Comparison of ENCODE assay signal across 14 cellular contexts in genomic region chr17:17703608-17703919, GRCh38.
"Had no signal": no experiment of that assay in that cellular context is flagged by ENCODE, and none has a peak within 500 bp of the region (broad histone marks: within the 10 kb centered on the region; RNA-seq: fewer than 3 reads in every experiment).

No MANE protein-coding gene starts in this region.

- H3K27me3 Mint-ChIP-seq: activated CD8-positive, alpha-beta T cell treated with anti-CD3 and anti-CD28 coated beads for 36 hours; activated naive CD8-positive, alpha-beta T cell treated with anti-CD3 and anti-CD28 coated beads, Interleukin-2, amount 10 ng/mL, durations not matched to agents 7 days and 5 days; stimulated activated naive CD8-positive, alpha-beta T cell treated with anti-CD3 and anti-CD28 coated beads, Interleukin-15, Interleukin-2, amounts not matched to agents 100 ng/mL and 50 ng/mL, for 24 hours had no signal

- H3K9me3 Mint-ChIP-seq: activated CD8-positive, alpha-beta T cell treated with anti-CD3 and anti-CD28 coated beads for 36 hours; activated naive CD8-positive, alpha-beta T cell treated with anti-CD3 and anti-CD28 coated beads, Interleukin-2, amount 10 ng/mL, durations not matched to agents 7 days and 5 days; natural killer cell; stimulated activated naive CD8-positive, alpha-beta T cell treated with anti-CD3 and anti-CD28 coated beads, Interleukin-15, Interleukin-2, amounts not matched to agents 100 ng/mL and 50 ng/mL, for 24 hours; WTC11 had no signal

- H3K27me3 ChIP-seq: suprapubic skin, upper lobe of right lung had no signal

- H3K4me3 Mint-ChIP-seq: activated CD8-positive, alpha-beta T cell treated with anti-CD3 and anti-CD28 coated beads for 36 hours; activated naive CD8-positive, alpha-beta T cell treated with anti-CD3 and anti-CD28 coated beads, Interleukin-2, amount 10 ng/mL, durations not matched to agents 7 days and 5 days; natural killer cell; stimulated activated naive CD8-positive, alpha-beta T cell treated with anti-CD3 and anti-CD28 coated beads, Interleukin-15, Interleukin-2, amounts not matched to agents 100 ng/mL and 50 ng/mL, for 24 hours; WTC11 had no signal

- DNase-seq: activated CD4-positive, alpha-beta T cell treated with anti-CD3 and anti-CD28 coated beads for 4 hours; activated CD8-positive, alpha-beta memory T cell treated with anti-CD3 and anti-CD28 coated beads, Interleukin-2, amount 50 U/mL, for 4 hours; activated CD8-positive, alpha-beta T cell treated with anti-CD3 and anti-CD28 coated beads for 36 hours; activated gamma-delta T cell; activated naive CD8-positive, alpha-beta T cell treated with anti-CD3 and anti-CD28 coated beads, Interleukin-2, amount 10 ng/mL, durations not matched to agents 7 days and 5 days; activated T-cell treated with anti-CD3 and anti-CD28 coated beads, Interleukin-2, amount 50 U/mL, for 48 hours; anterior cingulate cortex; natural killer cell; T-helper 2 cell; upper lobe of right lung had no signal

- H3K9me3 ChIP-seq: left ventricle myocardium inferior, suprapubic skin, upper lobe of right lung had no signal

- H3K36me3 ChIP-seq: left ventricle myocardium inferior, upper lobe of right lung had no signal

- H3K36me3 Mint-ChIP-seq: natural killer cell, WTC11 had no signal

- H3K27ac ChIP-seq: suprapubic skin, upper lobe of right lung had no signal

- H3K27ac Mint-ChIP-seq: activated CD8-positive, alpha-beta T cell treated with anti-CD3 and anti-CD28 coated beads for 36 hours; activated naive CD8-positive, alpha-beta T cell treated with anti-CD3 and anti-CD28 coated beads, Interleukin-2, amount 10 ng/mL, durations not matched to agents 7 days and 5 days; stimulated activated naive CD8-positive, alpha-beta T cell treated with anti-CD3 and anti-CD28 coated beads, Interleukin-15, Interleukin-2, amounts not matched to agents 100 ng/mL and 50 ng/mL, for 24 hours; WTC11 had no signal

- ATAC-seq: activated CD8-positive, alpha-beta T cell treated with anti-CD3 and anti-CD28 coated beads for 36 hours; natural killer cell; upper lobe of right lung had no signal

- H3K4me3 ChIP-seq: left ventricle myocardium inferior, suprapubic skin, upper lobe of right lung had no signal
